Comparison of ENCODE assay signal across 16 cellular contexts in the genomic region with DNA sequence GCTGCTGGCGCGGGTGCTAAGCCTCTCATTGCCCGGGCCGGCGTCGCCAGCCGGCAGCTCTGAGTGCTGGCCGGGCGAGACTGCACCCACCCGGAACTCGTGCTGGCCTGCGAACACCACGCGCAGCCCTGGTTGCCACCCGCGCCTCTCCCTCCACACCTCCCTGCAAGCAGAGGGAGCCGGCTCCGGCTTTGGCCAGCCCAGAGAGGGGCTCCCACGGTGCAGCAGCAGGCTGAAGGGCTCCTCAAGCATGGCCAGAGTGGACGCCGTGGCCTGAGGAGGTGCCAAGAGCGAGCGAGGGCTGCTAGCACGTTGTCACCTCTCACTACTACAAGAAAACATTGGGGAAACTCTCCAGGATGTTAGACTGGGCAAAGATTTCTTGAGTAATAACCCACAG.
DNase-seq lines count a peak whose midpoint lies in the region; ATAC-seq, FAIRE-seq and TF ChIP-seq lines count a peak whose summit lies in the region.
"Had no signal": no experiment of that assay in that cellular context is flagged by ENCODE, and none has a peak within 500 bp of the region (broad histone marks: within the 10 kb centered on the region; RNA-seq: fewer than 3 reads in every experiment).

No MANE protein-coding gene starts in this region.

- H3K14ac ChIP-seq in neuronal stem cell (ENCODE audit: low read length), result no peak overlapping the region

- no peak for TF ChIP-seq RAD21 in K562 (CRISPR knock-in tag; conservative IDR thresholded peaks at IDR 0.05 in 1 of 2, IDR thresholded peaks at IDR 0.05 in 1 of 2)

- H2BK12ac ChIP-seq in neuronal stem cell (ENCODE audit: low read length), result no peak overlapping the region

- no peak overlapping the region for H2AFZ ChIP-seq in K562 (ENCODE audit: low read depth, low read length)
- no peak overlapping the region for H2AFZ ChIP-seq in neuronal stem cell (ENCODE audit: low read length)

- H4K20me1 ChIP-seq in K562 (replicated peaks; ENCODE audit: control insufficient read depth, insufficient read depth, low read length), result no peaks in the 10 kb centered on the region

- no peaks in the 10 kb centered on the region for H3K79me2 ChIP-seq in K562 (ENCODE audit: control insufficient read depth, insufficient read depth, low read length)

- peaks cover 4% of the 10 kb centered on the region; the same call in 1 of the 2 replicates for H3K9me3 ChIP-seq in K562 (replicated peaks; ENCODE audit: control insufficient read depth, insufficient read depth, low read depth, low read length)
- peaks cover 3 to 52% of the 10 kb centered on the region in 2 donors for H3K9me3 ChIP-seq in neuronal stem cell (replicated peaks in 1 of 2; ENCODE audit: control insufficient read depth in 2 of 2, insufficient read depth in 1 of 2, low read depth in 1 of 2, low read length in 2 of 2)

- H3K9me1 ChIP-seq in K562 (ENCODE audit: control insufficient read depth, insufficient read depth, low read length), result no peaks in the 10 kb centered on the region

- 86% methylated on average over 19 of the region's 24 CpGs for WGBS in K562 (ENCODE audit: insufficient coverage, low coverage, missing lambda C conversion rate)
- WGBS in neuronal stem cell (ENCODE audit: extremely low coverage in 2 of 2, insufficient read length in 2 of 2, insufficient replicate concordance in 1 of 2), 2 donors, result no CpG with 5 or more reads among the region's 24 CpGs

- TF ChIP-seq POLR2A in K562 (conservative IDR thresholded peaks at IDR 0.05), result no peak

- CTCF ChIA-PET in K562 (lab: Yijun Ruan, JAX; ENCODE audit: low intra/inter-chr PET ratio), result no interaction called here

- no peak for FAIRE-seq in K562 (lab: Jason Lieb, UNC)
- FAIRE-seq: GM12891, GM18507 had no signal

- H3K4ac ChIP-seq in neuronal stem cell (ENCODE audit: low read length), result no peak overlapping the region

- H3K23ac ChIP-seq in neuronal stem cell (ENCODE audit: low read depth, low read length, poor library complexity), result no peak overlapping the region

- H3K27ac ChIP-seq in K562 (ENCODE audit: extremely low read depth, low read depth, low read length) (no peak overlapping the region), foreskin keratinocyte (no peak overlapping the region), neuronal stem cell (replicated peaks; ENCODE audit: low read length) (no peak overlapping the region)

- DNase-seq in K562 (ENCODE audit: extremely low read depth in 1 of 4, low spot score in 3 of 4), result no peak
- DNase-seq in foreskin keratinocyte, result no peak
- DNase-seq in neuronal stem cell (ENCODE audit: low spot score), result no peak
- no peak for DNase-seq in NOMO-1 (lab: John Stamatoyannopoulos, UW; ENCODE audit: unreplicated experiment in 2 of 2)
- DNase-seq: C1 segment of cervical spinal cord, Calu3, COR-L47, DMS53, DMS79 treated with DMSO at 0.1 percent for 48 hours, GF-D8, GOT3 had no signal

- no peaks in the 10 kb centered on the region for H3K27me3 ChIP-seq in K562 (ENCODE audit: control insufficient read depth in 2 of 2, insufficient read depth in 2 of 2, low read length in 2 of 2)
- no peaks in the 10 kb centered on the region for H3K27me3 ChIP-seq in foreskin keratinocyte
- H3K27me3 ChIP-seq in neuronal stem cell (ENCODE audit: control insufficient read depth in 3 of 3, insufficient read depth in 3 of 3, low read depth in 1 of 3, low read length in 3 of 3), result no peaks in the 10 kb centered on the region

- no peak for TF ChIP-seq EP300 in K562 (IDR thresholded peaks at IDR 0.05; ENCODE audit: low read length)

- H2BK5ac ChIP-seq in neuronal stem cell (ENCODE audit: low read length), result no peak overlapping the region

- no peak overlapping the region for H3K9ac ChIP-seq in K562 (ENCODE audit: insufficient read depth in 1 of 2, low read depth in 2 of 2, low read length in 2 of 2)
- peak overlapping the region; percentile 21 for H3K9ac ChIP-seq in neuronal stem cell (ENCODE audit: low read depth, low read length, poor library complexity)

- H3K18ac ChIP-seq in neuronal stem cell (ENCODE audit: low read length), result no peak overlapping the region

- H2BK120ac ChIP-seq in neuronal stem cell (ENCODE audit: low read depth, low read length), result no peak overlapping the region

- peaks cover 7% of the 10 kb centered on the region for H3K79me1 ChIP-seq in neuronal stem cell (ENCODE audit: low read depth, low read length)

- H3K36me3 ChIP-seq in K562 (ENCODE audit: control insufficient read depth, insufficient read depth, low read length), result no peaks in the 10 kb centered on the region
- peaks cover 0 to 4% of the 10 kb centered on the region in 2 donors for H3K36me3 ChIP-seq in neuronal stem cell (replicated peaks in 1 of 2; ENCODE audit: control insufficient read depth in 2 of 2, insufficient read depth in 2 of 2, low read length in 2 of 2)
- H3K36me3 ChIP-seq: HAP-1 had no signal

- ATAC-seq in K562 (no peak), foreskin keratinocyte (peak; percentile 36), GM21529 (IDR thresholded peaks at IDR 0.05; ENCODE audit: unreplicated experiment) (no peak), HG02759 (IDR thresholded peaks at IDR 0.05; ENCODE audit: unreplicated experiment) (no peak)

- H3K4me3 ChIP-seq in K562 (no peak overlapping the region), neuronal stem cell (ENCODE audit: low read length in 2 of 2) (no peak overlapping the region)
- H3K4me3 ChIP-seq: HAP-1 had no signal

- intact Hi-C loops in K562 (cut with micrococcal nuclease), result no loop called here

- H3K4me2 ChIP-seq in K562 (ENCODE audit: insufficient read depth, low read length) (no peak overlapping the region), neuronal stem cell (ENCODE audit: insufficient read depth, low read length, poor library complexity, severe bottlenecking) (no peak overlapping the region)

- no peak overlapping the region for H4K8ac ChIP-seq in neuronal stem cell (ENCODE audit: low read depth, low read length)

- BruUV-seq in K562 (replicated peaks; lab: Mats Ljungman, UMichigan), result no TSS peak

- H3K4me1 ChIP-seq in K562 (replicated peaks in 1 of 2; ENCODE audit: control insufficient read depth in 2 of 2, insufficient read depth in 2 of 2, low read length in 2 of 2) (no peaks in the 10 kb centered on the region), foreskin keratinocyte (no peaks in the 10 kb centered on the region), neuronal stem cell (ENCODE audit: control insufficient read depth in 2 of 2, insufficient read depth in 1 of 2, low read depth in 1 of 2, low read length in 2 of 2) (no peaks in the 10 kb centered on the region)
- H3K4me1 ChIP-seq: HAP-1 had no signal

- no peak overlapping the region for H2BK15ac ChIP-seq in neuronal stem cell (ENCODE audit: low read length)

- no peak overlapping the region for H2AK5ac ChIP-seq in neuronal stem cell (ENCODE audit: low read depth, low read length)

- H4K91ac ChIP-seq in neuronal stem cell (ENCODE audit: low read depth, low read length, poor library complexity), result no peak overlapping the region

- no peak for TF ChIP-seq CTCF in K562 (IDR thresholded peaks at IDR 0.05 in 2 of 3, conservative IDR thresholded peaks at IDR 0.05 in 1 of 3; ENCODE audit: insufficient read depth in 2 of 3, low read depth in 1 of 3, low read length in 3 of 3)
- no peak for TF ChIP-seq CTCF in foreskin keratinocyte (conservative IDR thresholded peaks at IDR 0.05)

- in situ Hi-C loops in K562 (cut with MboI), result no loop called here

- POLR2A ChIA-PET in K562 (lab: Yijun Ruan, JAX), result no interaction called here

TF ChIP-seq in K562, 482 proteins besides CTCF, POLR2A, EP300 and RAD21:
- TF ChIP-seq ZNF584 (CRISPR knock-in tag; IDR thresholded peaks at IDR 0.05; ENCODE audit: low read depth) (no peak), TRIM28 (IDR thresholded peaks at IDR 0.05) (0 out of 2 replicates have a peak, but pooled peaks have one; percentile 52)
- TF ChIP-seq, protein P1, sequence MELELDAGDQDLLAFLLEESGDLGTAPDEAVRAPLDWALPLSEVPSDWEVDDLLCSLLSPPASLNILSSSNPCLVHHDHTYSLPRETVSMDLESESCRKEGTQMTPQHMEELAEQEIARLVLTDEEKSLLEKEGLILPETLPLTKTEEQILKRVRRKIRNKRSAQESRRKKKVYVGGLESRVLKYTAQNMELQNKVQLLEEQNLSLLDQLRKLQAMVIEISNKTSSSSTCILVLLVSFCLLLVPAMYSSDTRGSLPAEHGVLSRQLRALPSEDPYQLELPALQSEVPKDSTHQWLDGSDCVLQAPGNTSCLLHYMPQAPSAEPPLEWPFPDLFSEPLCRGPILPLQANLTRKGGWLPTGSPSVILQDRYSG (tag; conservative IDR thresholded peaks at IDR 0.05; ENCODE audit: low read depth), result no peak
